In genomic region chr6:113055998-113056397, GRCh38 we compare ENCODE assay signal across 26 cellular contexts.
"Had no signal": no experiment of that assay in that cellular context is flagged by ENCODE, and none has a peak within 500 bp of the region (broad histone marks: within the 10 kb centered on the region; RNA-seq: fewer than 3 reads in every experiment).

No MANE protein-coding gene starts in this region.

- H3K27ac ChIP-seq: stomach, suprapubic skin, testis, thoracic aorta, thyroid gland, tibial artery, tibial nerve, transverse colon, upper lobe of left lung, upper lobe of right lung, uterus, vagina had no signal

- H3K4me3 ChIP-seq: stomach, suprapubic skin, testis, thoracic aorta, thyroid gland, tibial artery, tibial nerve, transverse colon, upper lobe of left lung, upper lobe of right lung, uterus, vagina had no signal

- H3K4me1 ChIP-seq: stomach, suprapubic skin, testis, transverse colon, upper lobe of left lung, upper lobe of right lung, uterus, vagina had no signal

- H3K36me3 ChIP-seq: stomach, suprapubic skin, thoracic aorta, thyroid gland, tibial artery, tibial nerve, transverse colon, upper lobe of left lung, upper lobe of right lung, uterus, vagina had no signal

- H3K27me3 ChIP-seq: stomach, suprapubic skin, testis, thyroid gland, tibial artery, tibial nerve, transverse colon, upper lobe of left lung, upper lobe of right lung, uterus, vagina had no signal

- ATAC-seq: stimulated activated effector memory CD8-positive, alpha-beta T cell treated with anti-CD3 and anti-CD28 coated beads, Interleukin-12 subunit alpha, Interleukin-12 subunit beta, amount 100 ng/mL, for 72 hours; stimulated activated memory B cell treated with anti-CD40 and anti-IgM and Interleukin-4, amounts not matched to agents 10 μg/mL and 1 μg/mL and 100 μg/mL, for 72 hours; stimulated activated naive B cell treated with anti-CD40 and anti-IgM and Interleukin-4, amounts not matched to agents 10 μg/mL and 1 μg/mL and 100 μg/mL, for 72 hours; stimulated activated naive CD8-positive, alpha-beta T cell treated with anti-CD3 and anti-CD28 coated beads, Interleukin-15, amount 100 ng/mL, for 72 hours; stimulated activated naive CD8-positive, alpha-beta T cell treated with anti-CD3 and anti-CD28 coated beads, Interleukin-15, Interleukin-2, amounts not matched to agents 100 U/mL and 50 U/mL, for 24 hours; upper lobe of right lung had no signal

- DNase-seq: stimulated activated CD4-positive, alpha-beta T cell treated with anti-CD3 and anti-CD28 coated beads, Interleukin-2, amount 100 ng/mL, for 48 hours; stimulated activated CD4-positive, alpha-beta T cell treated with anti-CD3 and anti-CD28 coated beads, Interleukin-4, amount 100 ng/mL, for 1 hour; stimulated activated CD4-positive, alpha-beta T cell treated with anti-CD3 and anti-CD28 coated beads, Interleukin-4, amount 100 ng/mL, for 24 hours; stimulated activated CD4-positive, alpha-beta T cell treated with anti-CD3 and anti-CD28 coated beads, Interleukin-4, amount 100 ng/mL, for 4 hours; stimulated activated CD8-positive, alpha-beta memory T cell treated with anti-CD3 and anti-CD28 coated beads, Interleukin-4, amount 100 ng/mL, for 48 hours; stimulated activated naive B cell treated with anti-CD40 and anti-IgM and Interleukin-4, amounts not matched to agents 10 μg/mL and 1 μg/mL and 100 μg/mL, for 72 hours; stimulated activated naive CD4-positive, alpha-beta T cell; stimulated activated naive CD4-positive, alpha-beta T cell treated with Interleukin-2 at 50 U/mL for 16 hours; stimulated activated naive CD8-positive, alpha-beta T cell treated with anti-CD3 and anti-CD28 coated beads, Interleukin-15, amount 100 ng/mL, for 72 hours; stimulated activated naive CD8-positive, alpha-beta T cell treated with anti-CD3 and anti-CD28 coated beads, Interleukin-15, Interleukin-2, amounts not matched to agents 100 U/mL and 50 U/mL, for 24 hours; stomach; substantia nigra; testis; thyroid gland; tibial artery; transverse colon; trophoblast cell; upper lobe of left lung; upper lobe of right lung; uterus had no signal

- H3K9me3 ChIP-seq: stomach, suprapubic skin, testis, thoracic aorta, thyroid gland, tibial artery, tibial nerve, transverse colon, upper lobe of left lung, upper lobe of right lung, uterus, vagina had no signal
